Comparison of ENCODE assay signal across 8 cellular contexts in the genomic region with DNA sequence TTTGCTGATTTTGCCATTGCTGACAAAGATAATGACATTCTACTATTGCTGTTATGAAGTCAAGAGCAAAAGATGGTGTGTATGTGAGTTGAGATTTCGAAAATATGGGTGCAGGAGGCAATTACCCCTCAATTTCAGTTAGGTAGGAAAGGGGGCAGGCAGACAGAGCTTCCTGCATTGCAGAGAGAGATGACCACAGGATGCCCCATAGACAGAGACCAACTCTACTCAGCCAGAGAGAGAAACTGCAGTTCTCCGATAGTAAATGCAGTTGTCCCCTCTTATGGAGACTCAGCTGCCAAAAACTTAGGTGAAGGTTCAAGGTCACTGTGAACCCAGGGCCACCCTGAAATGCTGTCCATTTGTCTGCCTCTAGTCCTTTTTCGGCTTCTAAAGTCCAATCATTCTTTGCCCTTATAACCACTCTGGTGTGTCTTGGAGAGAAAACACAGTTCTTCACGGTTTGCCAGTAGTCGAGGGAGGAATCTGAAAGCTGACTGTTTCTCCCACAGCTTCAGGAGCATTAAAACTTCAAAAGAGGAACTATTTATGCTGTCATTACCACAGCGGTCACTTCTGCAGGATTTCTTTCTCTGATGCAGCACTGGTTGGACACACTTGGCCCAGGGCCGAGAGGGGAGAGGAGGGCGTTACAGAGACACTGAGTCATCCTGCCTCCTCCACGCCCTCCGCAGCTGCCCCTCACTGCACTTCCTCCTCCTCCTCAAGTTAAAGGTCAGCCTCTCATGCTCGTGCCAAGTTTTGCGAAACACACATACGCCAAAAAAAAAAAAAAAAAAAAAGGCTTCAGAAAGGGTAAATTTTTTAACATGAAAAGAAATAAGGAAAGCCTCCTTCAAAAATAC.
DNase-seq lines count a peak whose midpoint lies in the region; TF ChIP-seq lines count a peak whose summit lies in the region.

No MANE protein-coding gene starts in this region.

- H3K36me3 Mint-ChIP-seq in activated CD4-positive, alpha-beta T cell treated with anti-CD3 and anti-CD28 coated beads, Interleukin-2, amount 10 ng/mL, durations not matched to agents 7 days and 5 days (ENCODE audit: low read depth), result peaks cover under 1% of the 10 kb centered on the region

- 0 out of 2 replicates have a peak overlapping the region, but pooled peaks have one; percentile 13 for H2AFZ ChIP-seq in GM23248

- H3K79me2 ChIP-seq in GM23248 (ENCODE audit: insufficient read depth), result no peaks in the 10 kb centered on the region

- H3K4me1 ChIP-seq in GM23248 (ENCODE audit: insufficient read depth), result peaks cover 38% of the 10 kb centered on the region
- peaks cover 59% of the 10 kb centered on the region for H3K4me1 ChIP-seq in vagina

- no peak overlapping the region for H3K4me3 Mint-ChIP-seq in activated CD4-positive, alpha-beta T cell treated with anti-CD3 and anti-CD28 coated beads, Interleukin-2, amount 10 ng/mL, durations not matched to agents 7 days and 5 days

- 20 to 22% methylated on average over 13 of the region's 13 CpGs for WGBS in GM23248 (ENCODE audit: low coverage in 1 of 2, low lambda C conversion rate in 2 of 2, missing lambda C conversion rate in 2 of 2), 2 experiments

- peaks cover 40% of the 10 kb centered on the region for H3F3A ChIP-seq in GM23248 (ENCODE audit: insufficient read depth)

- H4K20me1 ChIP-seq in GM23248 (ENCODE audit: insufficient read depth), result no peaks in the 10 kb centered on the region

- H3K9ac ChIP-seq in GM23248, result peak overlapping the region; percentile 34

- H3K36me3 ChIP-seq in GM23248 (ENCODE audit: low read depth) (no peaks in the 10 kb centered on the region), vagina (no peaks in the 10 kb centered on the region)

- POLR2A ChIA-PET in activated CD4-positive, alpha-beta T cell treated with anti-CD3 and anti-CD28 coated beads, Interleukin-2, amount 10 ng/mL, durations not matched to agents 7 days and 5 days (lab: Charles Lee), result no interaction called here

- H3K9me3 ChIP-seq in GM23248 (ENCODE audit: low read depth) (no peaks in the 10 kb centered on the region), vagina (no peaks in the 10 kb centered on the region)

- H3K9me3 Mint-ChIP-seq in activated CD4-positive, alpha-beta T cell treated with anti-CD3 and anti-CD28 coated beads, Interleukin-2, amount 10 ng/mL, durations not matched to agents 7 days and 5 days, result no peaks in the 10 kb centered on the region

- H3K27ac ChIP-seq in GM23248 (peak overlapping the region; percentile 73), vagina (peak overlapping the region; percentile 78)

- TF ChIP-seq CTCF in GM10266 (IDR thresholded peaks at IDR 0.05; ENCODE audit: control insufficient read depth, insufficient read depth, low read depth, missing control alignments) (no peak), fibroblast of villous mesenchyme (IDR thresholded peaks at IDR 0.05; ENCODE audit: insufficient read depth, low read depth, low read length) (no peak), vagina (IDR thresholded peaks at IDR 0.05) (no peak)

- H3K4me1 Mint-ChIP-seq in activated CD4-positive, alpha-beta T cell treated with anti-CD3 and anti-CD28 coated beads, Interleukin-2, amount 10 ng/mL, durations not matched to agents 7 days and 5 days, result peaks cover 15% of the 10 kb centered on the region

- DNase-seq in GM10266 (ENCODE audit: extremely low spot score) (peak; percentile 73), GM23248 (peak; percentile 96), KBM-7 (peak; percentile 99), fibroblast of villous mesenchyme (ENCODE audit: low read depth) (peak; percentile 99), non-pigmented ciliary epithelial cell (ENCODE audit: low read depth) (peak; percentile 92), vagina (ENCODE audit: extremely low spot score in 2 of 2) (peak in 1 of 2 donors; percentile 98), NCI-H1092 (lab: John Stamatoyannopoulos, UW) (no peak)
- DNase-seq in activated CD4-positive, alpha-beta T cell treated with anti-CD3 and anti-CD28 coated beads, Interleukin-2, amount 10 ng/mL, durations not matched to agents 7 days and 5 days, result no peak

- H3K4me3 ChIP-seq in GM23248 (peak overlapping the region; percentile 36), fibroblast of villous mesenchyme (ENCODE audit: low read depth, low read length) (no peak overlapping the region), vagina (no peak overlapping the region)

- peak overlapping the region; percentile 68 for H3K4me2 ChIP-seq in GM23248 (ENCODE audit: unreplicated experiment)

- CTCF ChIA-PET in activated CD4-positive, alpha-beta T cell treated with anti-CD3 and anti-CD28 coated beads, Interleukin-2, amount 10 ng/mL, durations not matched to agents 7 days and 5 days (lab: Charles Lee), result interaction anchor here (0.7 to 1.3 kb wide), 2 partner anchors 11 to 87 kb away, joined by 4 to 5 read pairs; no protein-coding TSS in a partner anchor

- in situ Hi-C loops in GM23248 (cut with MboI) (no loop called here), KBM-7 (cut with MboI; ENCODE audit: low pct_unique_long_range_greater_than_20kb, low sequenced_read_pairs) (no loop called here)

- TF ChIP-seq POLR2A in vagina (IDR thresholded peaks at IDR 0.05), result no peak

- peak overlapping the region; percentile 10 for H3K27ac Mint-ChIP-seq in activated CD4-positive, alpha-beta T cell treated with anti-CD3 and anti-CD28 coated beads, Interleukin-2, amount 10 ng/mL, durations not matched to agents 7 days and 5 days

- no peaks in the 10 kb centered on the region for H3K9me2 ChIP-seq in GM23248 (ENCODE audit: insufficient read depth)

- no peaks in the 10 kb centered on the region for H3K27me3 Mint-ChIP-seq in activated CD4-positive, alpha-beta T cell treated with anti-CD3 and anti-CD28 coated beads, Interleukin-2, amount 10 ng/mL, durations not matched to agents 7 days and 5 days

- intact Hi-C loops in vagina (cut with DNase I), result no loop called here

- H3K27me3 ChIP-seq in GM23248 (replicated peaks; ENCODE audit: insufficient read depth) (no peaks in the 10 kb centered on the region), vagina (no peaks in the 10 kb centered on the region)

Comparison
In these comparisons a context has a peak if more than half of its experiments do, and no peak if none do; other contexts are left out.
1. DNase-seq: peak in GM10266 (single experiment), GM23248 (single experiment), KBM-7 (single experiment), fibroblast of villous mesenchyme (single experiment) and non-pigmented ciliary epithelial cell (single experiment); none in activated CD4-positive, alpha-beta T cell treated with anti-CD3 and anti-CD28 coated beads, Interleukin-2, amount 10 ng/mL, durations not matched to agents 7 days and 5 days (single experiment) and NCI-H1092 (single experiment).